In genomic region chr3:4466783-4467521, GRCh38 we compare ENCODE assay signal across 1 cellular context.
TF ChIP-seq lines count a peak whose summit lies in the region.

SUMF1 (minus strand) TSS chr3:4467269; CDS start chr3:4467245, 24 bp downstream.

TF ChIP-seq in HEK293, 187 proteins besides CTCF, POLR2A, EP300 and RAD21 (continued from another document):
- TF ChIP-seq ZNF488 (tag by site-specific recombination; IDR thresholded peaks at IDR 0.05), result 0 out of 2 replicates have a peak, but pooled peaks have one; percentile 10
- TF ChIP-seq ZBTB11 (tag by site-specific recombination; conservative IDR thresholded peaks at IDR 0.05; ENCODE audit: low read depth), result peak; percentile 45; the same call in 1 of the 2 replicates
TF ChIP-seq in HEK293: peak in this region for 63.
